In genomic region chr4:140906984-140907962, GRCh38 we compare ENCODE assay signal across 16 cellular contexts.
"Had no signal": no experiment of that assay in that cellular context is flagged by ENCODE, and none has a peak within 500 bp of the region (broad histone marks: within the 10 kb centered on the region; RNA-seq: fewer than 3 reads in every experiment).

No MANE protein-coding gene starts in this region.

- H3K4me1 Mint-ChIP-seq: memory B cell; stimulated activated effector memory CD8-positive, alpha-beta T cell treated with anti-CD3 and anti-CD28 coated beads, Interleukin-12 subunit alpha, Interleukin-12 subunit beta, amount 100 ng/mL, for 72 hours had no signal

- H3K36me3 Mint-ChIP-seq: memory B cell; natural killer cell treated with Interleukin-12 subunit alpha and Interleukin-12 subunit beta and Interleukin-15 and Interleukin-18, amount 100 ng/mL, for 72 hours; stimulated activated effector memory CD8-positive, alpha-beta T cell treated with anti-CD3 and anti-CD28 coated beads, Interleukin-12 subunit alpha, Interleukin-12 subunit beta, amount 100 ng/mL, for 72 hours had no signal

- H3K9me3 Mint-ChIP-seq: memory B cell; stimulated activated effector memory CD8-positive, alpha-beta T cell treated with anti-CD3 and anti-CD28 coated beads, Interleukin-12 subunit alpha, Interleukin-12 subunit beta, amount 100 ng/mL, for 72 hours; type B pancreatic cell had no signal

- H3K27ac Mint-ChIP-seq: memory B cell; natural killer cell treated with Interleukin-12 subunit alpha and Interleukin-12 subunit beta and Interleukin-15 and Interleukin-18, amount 100 ng/mL, for 72 hours; stimulated activated effector memory CD8-positive, alpha-beta T cell treated with anti-CD3 and anti-CD28 coated beads, Interleukin-12 subunit alpha, Interleukin-12 subunit beta, amount 100 ng/mL, for 72 hours; type B pancreatic cell had no signal

- H3K27me3 Mint-ChIP-seq: natural killer cell treated with Interleukin-12 subunit alpha and Interleukin-12 subunit beta and Interleukin-15 and Interleukin-18, amount 100 ng/mL, for 72 hours; type B pancreatic cell had no signal

- DNase-seq: cortex of kidney; effector CD8-positive, alpha-beta T cell; gastrocnemius medialis; islet precursor cell; lower lobe of right lung; midbrain; posterior cingulate gyrus; stimulated activated CD4-positive, alpha-beta T cell treated with anti-CD3 and anti-CD28 coated beads, Interleukin-2, amount 100 ng/mL, for 48 hours; stimulated activated naive CD8-positive, alpha-beta T cell treated with anti-CD3 and anti-CD28 coated beads, Interleukin-15, Interleukin-2, amounts not matched to agents 100 U/mL and 50 U/mL, for 24 hours; thyroid gland had no signal

- H3K4me3 Mint-ChIP-seq: memory B cell; natural killer cell treated with Interleukin-12 subunit alpha and Interleukin-12 subunit beta and Interleukin-15 and Interleukin-18, amount 100 ng/mL, for 72 hours; stimulated activated effector memory CD8-positive, alpha-beta T cell treated with anti-CD3 and anti-CD28 coated beads, Interleukin-12 subunit alpha, Interleukin-12 subunit beta, amount 100 ng/mL, for 72 hours; type B pancreatic cell had no signal

- ATAC-seq: esophagus mucosa; gastrocnemius medialis; left lobe of liver; lower lobe of right lung; natural killer cell treated with Interleukin-12 subunit alpha and Interleukin-12 subunit beta and Interleukin-15 and Interleukin-18, amount 100 ng/mL, for 72 hours; stimulated activated effector memory CD8-positive, alpha-beta T cell treated with anti-CD3 and anti-CD28 coated beads, Interleukin-12 subunit alpha, Interleukin-12 subunit beta, amount 100 ng/mL, for 72 hours; stimulated activated naive CD8-positive, alpha-beta T cell treated with anti-CD3 and anti-CD28 coated beads, Interleukin-15, Interleukin-2, amounts not matched to agents 100 U/mL and 50 U/mL, for 24 hours had no signal
